1 cellular context compared by ENCODE assay signal in the genomic region with DNA sequence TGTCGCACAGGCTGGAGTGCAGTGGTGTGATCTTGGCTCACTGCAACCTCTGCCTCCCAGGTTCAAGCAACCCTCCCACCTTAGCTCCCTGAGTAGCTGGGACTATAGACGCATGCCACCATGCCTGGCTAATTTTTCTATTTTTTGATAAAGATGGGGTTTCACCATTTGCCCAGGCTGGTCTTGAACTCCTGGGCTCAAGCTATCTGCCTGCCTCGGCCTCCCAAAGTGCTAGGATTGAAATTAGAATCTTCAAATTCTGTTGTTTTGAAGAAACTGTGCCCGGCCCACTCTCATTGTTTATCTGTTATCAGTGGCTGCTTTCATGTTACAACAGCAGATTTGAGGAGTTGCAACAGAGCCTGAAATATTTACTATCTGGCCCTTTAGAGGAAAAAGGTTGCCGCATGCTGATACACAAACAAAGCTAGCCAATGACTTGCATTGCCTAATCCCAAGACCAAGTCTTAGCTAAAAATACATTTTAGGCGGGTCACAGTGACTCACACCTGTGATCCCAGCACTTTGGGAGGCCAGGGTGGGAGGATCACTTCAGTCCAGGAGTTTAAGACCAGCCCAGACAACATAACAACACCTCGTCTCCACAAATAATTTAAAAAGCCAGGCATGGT.
A peak's percentile ranks its signal among the peaks of the same experiment; 100 is the strongest.
TF ChIP-seq lines count a peak whose summit lies in the region.

No MANE protein-coding gene starts in this region.

TF ChIP-seq in HepG2, 621 proteins besides CTCF, POLR2A, EP300 and RAD21 (continued from another document and continues in another):
- TF ChIP-seq MLXIP (CRISPR knock-in tag; IDR thresholded peaks at IDR 0.05; ENCODE audit: borderline replicate concordance) (no peak), ZBTB1 (CRISPR knock-in tag; IDR thresholded peaks at IDR 0.05; ENCODE audit: borderline replicate concordance) (no peak), MIER3 (CRISPR knock-in tag; IDR thresholded peaks at IDR 0.05; ENCODE audit: borderline replicate concordance) (peak; percentile 74; the same call in 1 of the 2 replicates), ZHX2 (IDR thresholded peaks at IDR 0.05; ENCODE audit: low read depth) (no peak), ZHX2 (CRISPR knock-in tag; IDR thresholded peaks at IDR 0.05; ENCODE audit: borderline replicate concordance) (no peak), ZNF292 (CRISPR knock-in tag; IDR thresholded peaks at IDR 0.05; ENCODE audit: borderline replicate concordance, low read depth) (no peak), NCOA1 (CRISPR knock-in tag; IDR thresholded peaks at IDR 0.05) (no peak), GABPA (IDR thresholded peaks at IDR 0.05; ENCODE audit: low read depth, low read length) (no peak), GABPA (CRISPR knock-in tag; IDR thresholded peaks at IDR 0.05; ENCODE audit: low read depth) (no peak; the same call in 1 of the 2 replicates), MYNN (CRISPR knock-in tag; IDR thresholded peaks at IDR 0.05; ENCODE audit: low read depth) (no peak), FOXJ3 (CRISPR knock-in tag; IDR thresholded peaks at IDR 0.05; ENCODE audit: borderline replicate concordance) (peak; percentile 98), TFDP2 (CRISPR knock-in tag; IDR thresholded peaks at IDR 0.05) (no peak; the same call in none of the 2 replicates), TOPORS (CRISPR knock-in tag; IDR thresholded peaks at IDR 0.05) (no peak), PAX8 (CRISPR knock-in tag; IDR thresholded peaks at IDR 0.05; ENCODE audit: borderline replicate concordance) (no peak), ZNF468 (CRISPR knock-in tag; IDR thresholded peaks at IDR 0.05) (no peak), ZGPAT (CRISPR knock-in tag; IDR thresholded peaks at IDR 0.05) (peak; percentile 82; the same call in 1 of the 2 replicates), ZFP36 (IDR thresholded peaks at IDR 0.05; ENCODE audit: borderline replicate concordance, low read depth, low read length, partially characterized antibody) (no peak), TSC22D2 (CRISPR knock-in tag; IDR thresholded peaks at IDR 0.05; ENCODE audit: borderline replicate concordance) (peak; percentile 73; the same call in 1 of the 2 replicates), HNF4A (CRISPR knock-in tag; IDR thresholded peaks at IDR 0.05) (peak; percentile 73), CBX2 (IDR thresholded peaks at IDR 0.05; ENCODE audit: low read depth, low read length) (no peak), CBX2 (CRISPR knock-in tag; IDR thresholded peaks at IDR 0.05; ENCODE audit: low read depth) (no peak), KDM5A (IDR thresholded peaks at IDR 0.05; ENCODE audit: borderline replicate concordance, low read length) (no peak), ZKSCAN5 (CRISPR knock-in tag; IDR thresholded peaks at IDR 0.05) (no peak), MATR3 (CRISPR knock-in tag; IDR thresholded peaks at IDR 0.05) (no peak), HMG20B (CRISPR knock-in tag; conservative IDR thresholded peaks at IDR 0.05) (0 out of 2 replicates have a peak, but pooled peaks have one; percentile 46), ZNF282 (IDR thresholded peaks at IDR 0.05; ENCODE audit: partially characterized antibody) (no peak), HHEX (CRISPR knock-in tag; IDR thresholded peaks at IDR 0.05) (no peak), ZNF883 (CRISPR knock-in tag; IDR thresholded peaks at IDR 0.05; ENCODE audit: not compliant biosample characterization) (no peak), NR1H2 (CRISPR knock-in tag; IDR thresholded peaks at IDR 0.05; ENCODE audit: borderline replicate concordance, low read depth) (no peak), ZNF570 (CRISPR knock-in tag; IDR thresholded peaks at IDR 0.05; ENCODE audit: borderline replicate concordance) (no peak), SOX6 (IDR thresholded peaks at IDR 0.05) (no peak), SOX6 (CRISPR knock-in tag; IDR thresholded peaks at IDR 0.05) (peak; percentile 99), SUZ12 (IDR thresholded peaks at IDR 0.05; ENCODE audit: low read depth, low read length) (no peak), HOXA9 (CRISPR knock-in tag; IDR thresholded peaks at IDR 0.05; ENCODE audit: borderline replicate concordance) (no peak), CREB1 (IDR thresholded peaks at IDR 0.05) (peak; percentile 29; the same call in 1 of the 2 replicates), CREB1 (CRISPR knock-in tag; IDR thresholded peaks at IDR 0.05) (peak; percentile 75), PAXIP1 (CRISPR knock-in tag; conservative IDR thresholded peaks at IDR 0.05) (peak; percentile 90), ZNF564 (CRISPR knock-in tag; IDR thresholded peaks at IDR 0.05) (0 out of 2 replicates have a peak, but pooled peaks have one; percentile 44), ZNF607 (CRISPR knock-in tag; IDR thresholded peaks at IDR 0.05; ENCODE audit: borderline replicate concordance) (no peak)
- TF ChIP-seq, protein P1, sequence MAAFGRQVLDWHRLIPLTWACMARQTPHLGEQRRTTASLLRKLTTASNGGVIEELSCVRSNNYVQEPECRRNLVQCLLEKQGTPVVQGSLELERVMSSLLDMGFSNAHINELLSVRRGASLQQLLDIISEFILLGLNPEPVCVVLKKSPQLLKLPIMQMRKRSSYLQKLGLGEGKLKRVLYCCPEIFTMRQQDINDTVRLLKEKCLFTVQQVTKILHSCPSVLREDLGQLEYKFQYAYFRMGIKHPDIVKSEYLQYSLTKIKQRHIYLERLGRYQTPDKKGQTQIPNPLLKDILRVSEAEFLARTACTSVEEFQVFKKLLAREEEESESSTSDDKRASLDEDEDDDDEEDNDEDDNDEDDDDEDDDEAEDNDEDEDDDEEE (CRISPR knock-in tag; IDR thresholded peaks at IDR 0.05), result no peak
- TF ChIP-seq, protein P2, sequence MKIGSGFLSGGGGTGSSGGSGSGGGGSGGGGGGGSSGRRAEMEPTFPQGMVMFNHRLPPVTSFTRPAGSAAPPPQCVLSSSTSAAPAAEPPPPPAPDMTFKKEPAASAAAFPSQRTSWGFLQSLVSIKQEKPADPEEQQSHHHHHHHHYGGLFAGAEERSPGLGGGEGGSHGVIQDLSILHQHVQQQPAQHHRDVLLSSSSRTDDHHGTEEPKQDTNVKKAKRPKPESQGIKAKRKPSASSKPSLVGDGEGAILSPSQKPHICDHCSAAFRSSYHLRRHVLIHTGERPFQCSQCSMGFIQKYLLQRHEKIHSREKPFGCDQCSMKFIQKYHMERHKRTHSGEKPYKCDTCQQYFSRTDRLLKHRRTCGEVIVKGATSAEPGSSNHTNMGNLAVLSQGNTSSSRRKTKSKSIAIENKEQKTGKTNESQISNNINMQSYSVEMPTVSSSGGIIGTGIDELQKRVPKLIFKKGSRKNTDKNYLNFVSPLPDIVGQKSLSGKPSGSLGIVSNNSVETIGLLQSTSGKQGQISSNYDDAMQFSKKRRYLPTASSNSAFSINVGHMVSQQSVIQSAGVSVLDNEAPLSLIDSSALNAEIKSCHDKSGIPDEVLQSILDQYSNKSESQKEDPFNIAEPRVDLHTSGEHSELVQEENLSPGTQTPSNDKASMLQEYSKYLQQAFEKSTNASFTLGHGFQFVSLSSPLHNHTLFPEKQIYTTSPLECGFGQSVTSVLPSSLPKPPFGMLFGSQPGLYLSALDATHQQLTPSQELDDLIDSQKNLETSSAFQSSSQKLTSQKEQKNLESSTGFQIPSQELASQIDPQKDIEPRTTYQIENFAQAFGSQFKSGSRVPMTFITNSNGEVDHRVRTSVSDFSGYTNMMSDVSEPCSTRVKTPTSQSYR (CRISPR knock-in tag; IDR thresholded peaks at IDR 0.05; ENCODE audit: borderline replicate concordance), result no peak
- TF ChIP-seq, protein P3, sequence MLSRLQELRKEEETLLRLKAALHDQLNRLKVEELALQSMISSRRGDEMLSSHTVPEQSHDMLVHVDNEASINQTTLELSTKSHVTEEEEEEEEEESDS (CRISPR knock-in tag; IDR thresholded peaks at IDR 0.05; ENCODE audit: borderline replicate concordance), result no peak
